ENCODE assay signal across 9 cellular contexts in the genomic region with DNA sequence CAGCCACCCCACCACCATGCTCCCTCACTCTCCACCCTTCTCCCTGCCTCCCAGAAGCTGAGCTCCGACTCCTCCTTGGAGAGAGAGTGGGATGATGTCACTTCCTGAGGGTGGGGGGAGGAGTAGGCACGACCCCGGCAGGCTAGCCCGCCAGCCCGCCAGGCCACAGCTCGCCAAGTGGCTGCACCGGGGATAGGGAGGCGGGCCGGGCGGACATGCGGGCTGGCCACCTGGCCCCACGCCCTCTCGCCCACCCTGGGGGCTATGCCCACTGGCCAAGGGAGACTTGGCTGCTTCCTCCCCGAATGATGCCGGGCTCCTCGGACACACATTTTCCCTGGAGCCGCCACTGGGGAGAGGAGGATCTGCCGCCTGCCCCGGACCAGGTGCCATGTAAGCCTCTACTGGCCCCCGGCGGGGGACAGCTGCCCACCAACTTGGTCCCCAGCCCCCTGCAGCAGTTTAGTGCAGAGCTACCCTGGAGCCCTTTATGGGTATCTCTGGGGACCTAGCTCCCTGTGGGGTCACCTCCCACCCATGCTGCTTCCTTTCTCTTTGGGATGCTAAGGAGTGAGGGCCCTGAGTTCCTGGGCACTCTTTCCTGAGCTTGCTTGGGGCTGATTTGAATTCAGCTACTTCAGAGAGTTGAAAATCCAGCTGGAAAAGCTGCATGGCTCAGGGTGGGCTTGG. TPM values are rescaled to one million over a fixed set of nuclear protein-coding genes. Genes with fewer than 3 reads are reported as not detected.
DNase-seq lines count a peak whose midpoint lies in the region; ATAC-seq and TF ChIP-seq lines count a peak whose summit lies in the region.
"Had no signal": no experiment of that assay in that cellular context is flagged by ENCODE, and none has a peak within 500 bp of the region (broad histone marks: within the 10 kb centered on the region; RNA-seq: fewer than 3 reads in every experiment).

No MANE protein-coding gene starts in this region.

- H4K20me1 ChIP-seq in hepatocyte (ENCODE audit: insufficient read depth, poor library complexity, severe bottlenecking): no peaks in the 10 kb centered on the region

- TF ChIP-seq CTCF in hepatocyte (IDR thresholded peaks at IDR 0.05; ENCODE audit: poor library complexity) (no peak), retinal pigment epithelial cell (conservative IDR thresholded peaks at IDR 0.05; ENCODE audit: low read depth, low read length) (no peak), lower leg skin (IDR thresholded peaks at IDR 0.05) (no peak)

- ATAC-seq in GM21515 (IDR thresholded peaks at IDR 0.05; ENCODE audit: unreplicated experiment): no peak

- TF ChIP-seq POLR2A in lower leg skin (IDR thresholded peaks at IDR 0.05): no peak

- peaks cover 7% of the 10 kb centered on the region for H3K79me2 ChIP-seq in hepatocyte

- 31% methylated on average over 17 of the region's 21 CpGs for WGBS in hepatocyte (ENCODE audit: low lambda C conversion rate, missing lambda C conversion rate)
- WGBS in lower leg skin, 2 donors: 18 to 43% methylated on average over 13 of the region's 21 CpGs

- H3K27me3 ChIP-seq in hepatocyte: no peaks in the 10 kb centered on the region

- H3K4me1 ChIP-seq in ES-I3 (ENCODE audit: insufficient read depth, low read length) (peaks cover 27% of the 10 kb centered on the region), hepatocyte (ENCODE audit: insufficient read depth) (peaks cover 14% of the 10 kb centered on the region)

- no peaks in the 10 kb centered on the region for H3K9me2 ChIP-seq in hepatocyte (replicated peaks; ENCODE audit: insufficient read depth)

- H3K27ac ChIP-seq in hepatocyte: no peak overlapping the region
- H3K27ac ChIP-seq: epithelial cell of prostate had no signal

- H3K9ac ChIP-seq in ES-I3 (ENCODE audit: low read depth, low read length): peak overlapping the region; percentile 50

- H3K4me3 ChIP-seq in hepatocyte (no peak overlapping the region), retinal pigment epithelial cell (ENCODE audit: low read length) (peak overlapping the region; percentile 40), lower leg skin (ENCODE audit: low read depth, poor library complexity, severe bottlenecking) (no peak overlapping the region)

- H3K4me2 ChIP-seq in hepatocyte: peak overlapping the region; percentile 80

- intact Hi-C loops in lower leg skin (cut with DNase I; ENCODE audit: low total_unique reads): no loop called here

- peak overlapping the region; percentile 63 for H2AFZ ChIP-seq in hepatocyte

- DNase-seq in amniotic stem cell (lab: John Stamatoyannopoulos, UW): peak; percentile 53
- DNase-seq in hepatocyte (ENCODE audit: low spot score): peak; percentile 65
- no peak for DNase-seq in retinal pigment epithelial cell (ENCODE audit: low read depth)
- DNase-seq in lower leg skin (ENCODE audit: low spot score in 2 of 2): no peak
- no peak for DNase-seq in SIG-M5 (lab: John Stamatoyannopoulos, UW)
- DNase-seq in A172 (ENCODE audit: low spot score): no peak

- H3K9me3 ChIP-seq in ES-I3 (ENCODE audit: control insufficient read depth, insufficient read depth, low read length): no peaks in the 10 kb centered on the region
- no peaks in the 10 kb centered on the region for H3K9me3 ChIP-seq in hepatocyte (ENCODE audit: low read depth)

- no peaks in the 10 kb centered on the region for H3K36me3 ChIP-seq in ES-I3 (ENCODE audit: insufficient read depth, low read length)
- no peaks in the 10 kb centered on the region for H3K36me3 ChIP-seq in hepatocyte (replicated peaks; ENCODE audit: insufficient read depth, low read depth)

RNA-seq across cellular contexts. Expression of a gene that starts 33.7 kb away (rescaled TPM):
- total RNA-seq in hepatocyte (42.2 and 57.3 TPM in 2 replicates), lower leg skin (1 to 10 TPM in 2 of 4 donors, under 1 TPM in 1, not detected in 1; 0.23 to 2.6 (median 1.4) TPM)
- polyA plus RNA-seq in hepatocyte: 96.7 and 115 TPM in 2 replicates
- 0.98 and 1.4 TPM in 2 replicates for total RNA-seq in A172 (2014; rRNA removed; shearing (Covaris generic))

RNA-seq across cellular contexts. Expression of a gene that starts 38.6 kb away (rescaled TPM):
- total RNA-seq in hepatocyte (5.5 and 8.9 TPM in 2 replicates), lower leg skin (1 to 10 TPM in 2 of 4 donors, under 1 TPM in 2; 0.23 to 1.8 (median 0.79) TPM)
- polyA plus RNA-seq in hepatocyte: 7.4 and 8.3 TPM in 2 replicates
- total RNA-seq in A172 (2014; rRNA removed; shearing (Covaris generic)): 0.09 and 1.2 TPM in 2 replicates

Comparison
In these comparisons a context has a peak if more than half of its experiments do, and no peak if none do; other contexts are left out.
1. DNase-seq: peak in amniotic stem cell (single experiment) and hepatocyte (single experiment); none in retinal pigment epithelial cell (single experiment), lower leg skin (0 of 2), SIG-M5 (single experiment) and A172 (single experiment).
2. RNA of a gene that starts 33.7 kb away (total RNA-seq): 42.2 to 57.3 TPM in hepatocyte; 0.23 to 2.6 TPM in lower leg skin and 0.98 to 1.4 TPM in A172; every median in the first group is over 10 times any median in the second.